25 cellular contexts compared by ENCODE assay signal in the genomic region with DNA sequence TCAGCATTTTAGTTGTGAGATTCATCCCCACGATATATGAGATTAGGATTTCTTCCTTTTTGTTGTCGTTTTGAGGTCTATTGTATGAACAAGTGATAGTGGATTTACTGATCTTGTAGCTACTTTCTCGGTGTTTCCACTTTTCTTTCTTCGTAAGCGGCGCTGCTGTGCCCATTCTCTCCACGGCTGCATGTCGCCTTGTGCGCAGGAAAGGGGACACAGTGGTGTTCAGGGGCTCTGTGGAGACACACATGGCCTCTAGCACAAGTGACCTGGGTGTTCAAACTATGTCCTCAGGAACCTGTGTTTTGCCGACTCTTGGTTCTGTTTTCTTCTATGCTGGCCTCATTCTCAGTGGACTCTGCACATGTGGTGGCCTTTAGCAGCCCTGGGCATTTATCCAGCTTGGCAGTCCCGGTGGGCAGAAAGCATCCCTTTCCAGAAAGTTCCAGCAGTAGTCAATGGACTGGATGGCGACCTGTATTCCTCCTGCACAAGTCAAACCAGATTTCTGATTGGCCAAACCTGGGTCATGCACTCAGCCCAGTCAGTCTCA.
"Had no signal": no experiment of that assay in that cellular context is flagged by ENCODE, and none has a peak within 500 bp of the region (broad histone marks: within the 10 kb centered on the region; RNA-seq: fewer than 3 reads in every experiment).

No MANE protein-coding gene starts in this region.

- H3K9me3 ChIP-seq: SJCRH30 had no signal

- ATAC-seq: activated T-cell treated with anti-CD3 and anti-CD28 coated beads, Interleukin-2, amount 50 U/mL, for 72 hours; SK-N-SH treated with all-trans-retinoic acid at 6 μM for 48 hours had no signal

- H3K27me3 Mint-ChIP-seq: activated CD4-positive, alpha-beta memory T cell treated with anti-CD3 and anti-CD28 coated beads, Interleukin-2, amount 10 ng/mL, durations not matched to agents 7 days and 5 days; activated naive CD8-positive, alpha-beta T cell treated with anti-CD3 and anti-CD28 coated beads for 36 hours had no signal

- H3K4me3 Mint-ChIP-seq: activated B cell treated with CpG ODN at 0.5 μM for 24 hours; activated CD4-positive, alpha-beta memory T cell treated with anti-CD3 and anti-CD28 coated beads, Interleukin-2, amount 10 ng/mL, durations not matched to agents 7 days and 5 days; activated naive CD4-positive, alpha-beta T cell treated with anti-CD3 and anti-CD28 coated beads, Interleukin-2, amount 10 ng/mL, durations not matched to agents 7 days and 5 days; activated naive CD8-positive, alpha-beta T cell treated with anti-CD3 and anti-CD28 coated beads for 36 hours; activated T-cell treated with anti-CD3 and anti-CD28 coated beads, Interleukin-2, amount 50 U/mL, for 72 hours; T-helper 2 cell treated with Interferon-gamma antibody and Interleukin-4, amounts not matched to agents 5 μg/mL and 100 μg/mL, for 36 hours had no signal

- H3K27ac ChIP-seq: brain microvascular endothelial cell, cardiac muscle cell, SJCRH30 had no signal

- H3K36me3 Mint-ChIP-seq: activated naive CD4-positive, alpha-beta T cell treated with anti-CD3 and anti-CD28 coated beads, Interleukin-2, amount 10 ng/mL, durations not matched to agents 7 days and 5 days; activated naive CD8-positive, alpha-beta T cell treated with anti-CD3 and anti-CD28 coated beads for 36 hours had no signal

- H3K27me3 ChIP-seq: brain microvascular endothelial cell, cardiac muscle cell, SJCRH30 had no signal

- H3K4me1 ChIP-seq: SJCRH30 had no signal

- DNase-seq: activated B cell treated with CpG ODN at 0.5 μM for 24 hours; activated CD4-positive, alpha-beta memory T cell treated with anti-CD3 and anti-CD28 coated beads, Interleukin-2, amount 10 ng/mL, durations not matched to agents 7 days and 5 days; activated CD4-positive, alpha-beta T cell treated with anti-CD3 and anti-CD28 coated beads, Interleukin-2, amount 50 U/mL, for 1 hour; activated gamma-delta T cell treated with Interleukin-2 at 50 U/mL for 16 hours; activated naive CD4-positive, alpha-beta T cell treated with anti-CD3 and anti-CD28 coated beads, Interleukin-2, amount 10 ng/mL, durations not matched to agents 7 days and 5 days; activated naive CD8-positive, alpha-beta T cell treated with anti-CD3 and anti-CD28 coated beads for 36 hours; activated T-cell treated with anti-CD3 and anti-CD28 coated beads, Interleukin-2, amount 50 U/mL, for 72 hours; brain microvascular endothelial cell; KBM-7; NCI-H1092; NCI-H1417 treated with DMSO at 0.1 percent for 48 hours; NCI-H1694; NCI-H2029; NCI-H2107; NCI-H2171 treated with DMSO at 0.1 percent for 48 hours; NCI-H226; NCI-H526 treated with DMSO at 0.1 percent for 48 hours; NCI-H82; Right ventricle myocardium superior; SJCRH30; SW 1271 had no signal

- H3K9me3 Mint-ChIP-seq: activated B cell treated with CpG ODN at 0.5 μM for 24 hours; activated CD4-positive, alpha-beta memory T cell treated with anti-CD3 and anti-CD28 coated beads, Interleukin-2, amount 10 ng/mL, durations not matched to agents 7 days and 5 days; activated naive CD8-positive, alpha-beta T cell treated with anti-CD3 and anti-CD28 coated beads for 36 hours; activated T-cell treated with anti-CD3 and anti-CD28 coated beads, Interleukin-2, amount 50 U/mL, for 72 hours; activated T-helper 2 cell treated with anti-CD3 and anti-CD28 coated beads, Interferon-gamma antibody, Interleukin-2, Interleukin-4, amounts not matched to agents 10 μg/mL and 5 μg/mL and 100 μg/mL, durations not matched to agents 14 hours and 24 hours and 36 hours; T-helper 2 cell treated with Interferon-gamma antibody and Interleukin-4, amounts not matched to agents 5 μg/mL and 100 μg/mL, for 36 hours had no signal

- H3K4me3 ChIP-seq: cardiac muscle cell, SJCRH30 had no signal

- H3K36me3 ChIP-seq: brain microvascular endothelial cell, cardiac muscle cell, SJCRH30 had no signal

- H3K27ac Mint-ChIP-seq: activated CD4-positive, alpha-beta memory T cell treated with anti-CD3 and anti-CD28 coated beads, Interleukin-2, amount 10 ng/mL, durations not matched to agents 7 days and 5 days; activated naive CD4-positive, alpha-beta T cell treated with anti-CD3 and anti-CD28 coated beads, Interleukin-2, amount 10 ng/mL, durations not matched to agents 7 days and 5 days; activated naive CD8-positive, alpha-beta T cell treated with anti-CD3 and anti-CD28 coated beads for 36 hours; activated T-cell treated with anti-CD3 and anti-CD28 coated beads, Interleukin-2, amount 50 U/mL, for 72 hours; activated T-helper 2 cell treated with anti-CD3 and anti-CD28 coated beads, Interferon-gamma antibody, Interleukin-2, Interleukin-4, amounts not matched to agents 10 μg/mL and 5 μg/mL and 100 μg/mL, durations not matched to agents 14 hours and 24 hours and 36 hours; T-helper 2 cell treated with Interferon-gamma antibody and Interleukin-4, amounts not matched to agents 5 μg/mL and 100 μg/mL, for 36 hours had no signal
